Comparison of ENCODE assay signal across 1 cellular context in the genomic region with DNA sequence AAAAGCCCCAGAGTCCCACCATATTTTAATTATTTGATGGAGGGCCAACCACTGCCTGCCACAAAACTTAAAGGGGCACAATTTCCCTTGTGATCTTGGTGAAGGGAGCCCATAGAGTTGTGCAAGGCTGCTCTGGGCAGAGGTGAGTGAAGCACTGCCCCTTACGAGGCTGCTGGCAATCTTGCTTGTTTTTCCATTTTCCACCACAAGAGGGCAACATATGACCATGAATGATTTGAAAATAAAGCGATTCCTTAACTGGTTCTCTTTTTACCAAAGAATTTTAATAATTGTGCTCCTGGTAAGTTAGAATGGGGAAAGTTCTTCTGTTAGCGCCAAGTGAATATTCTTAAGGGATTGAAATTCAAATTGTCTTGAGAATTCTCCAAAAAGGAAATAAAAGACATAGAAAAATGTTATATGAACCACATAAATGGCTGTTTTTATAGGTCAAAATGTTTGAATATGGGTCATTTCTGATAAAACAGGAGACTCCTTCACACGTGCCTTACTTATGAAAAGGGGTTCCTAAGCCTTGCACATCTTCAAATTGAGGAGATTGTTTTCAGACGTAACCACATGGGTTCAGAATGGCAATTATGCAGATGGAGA.
A peak's percentile ranks its signal among the peaks of the same experiment; 100 is the strongest.
TF ChIP-seq lines count a peak whose summit lies in the region.

No MANE protein-coding gene starts in this region.

TF ChIP-seq in K562, 482 proteins besides CTCF, POLR2A, EP300 and RAD21:
- TF ChIP-seq ZNF583 (CRISPR knock-in tag; IDR thresholded peaks at IDR 0.05) (no peak), SMC3 (conservative IDR thresholded peaks at IDR 0.05; ENCODE audit: insufficient read depth, low read depth, low read length) (peak; percentile 47), ZKSCAN8 (CRISPR knock-in tag; IDR thresholded peaks at IDR 0.05) (no peak), FOXK2 (conservative IDR thresholded peaks at IDR 0.05 in 1 of 2, IDR thresholded peaks at IDR 0.05 in 1 of 2; ENCODE audit: low read depth in 2 of 2) (0 out of 4 replicates have a peak, but pooled peaks of 1 of the 2 experiments have one; percentile 17), DEAF1 (CRISPR knock-in tag; IDR thresholded peaks at IDR 0.05) (peak; percentile 59), ZNF277 (CRISPR knock-in tag; IDR thresholded peaks at IDR 0.05; ENCODE audit: borderline replicate concordance) (no peak), BMI1 (IDR thresholded peaks at IDR 0.05; ENCODE audit: low read length) (no peak), CCAR2 (IDR thresholded peaks at IDR 0.05; ENCODE audit: low read depth, low read length) (no peak)
- TF ChIP-seq, protein P1, sequence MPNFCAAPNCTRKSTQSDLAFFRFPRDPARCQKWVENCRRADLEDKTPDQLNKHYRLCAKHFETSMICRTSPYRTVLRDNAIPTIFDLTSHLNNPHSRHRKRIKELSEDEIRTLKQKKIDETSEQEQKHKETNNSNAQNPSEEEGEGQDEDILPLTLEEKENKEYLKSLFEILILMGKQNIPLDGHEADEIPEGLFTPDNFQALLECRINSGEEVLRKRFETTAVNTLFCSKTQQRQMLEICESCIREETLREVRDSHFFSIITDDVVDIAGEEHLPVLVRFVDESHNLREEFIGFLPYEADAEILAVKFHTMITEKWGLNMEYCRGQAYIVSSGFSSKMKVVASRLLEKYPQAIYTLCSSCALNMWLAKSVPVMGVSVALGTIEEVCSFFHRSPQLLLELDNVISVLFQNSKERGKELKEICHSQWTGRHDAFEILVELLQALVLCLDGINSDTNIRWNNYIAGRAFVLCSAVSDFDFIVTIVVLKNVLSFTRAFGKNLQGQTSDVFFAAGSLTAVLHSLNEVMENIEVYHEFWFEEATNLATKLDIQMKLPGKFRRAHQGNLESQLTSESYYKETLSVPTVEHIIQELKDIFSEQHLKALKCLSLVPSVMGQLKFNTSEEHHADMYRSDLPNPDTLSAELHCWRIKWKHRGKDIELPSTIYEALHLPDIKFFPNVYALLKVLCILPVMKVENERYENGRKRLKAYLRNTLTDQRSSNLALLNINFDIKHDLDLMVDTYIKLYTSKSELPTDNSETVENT (CRISPR knock-in tag; IDR thresholded peaks at IDR 0.05) = no peak
